8 cellular contexts compared by ENCODE assay signal in the genomic region with DNA sequence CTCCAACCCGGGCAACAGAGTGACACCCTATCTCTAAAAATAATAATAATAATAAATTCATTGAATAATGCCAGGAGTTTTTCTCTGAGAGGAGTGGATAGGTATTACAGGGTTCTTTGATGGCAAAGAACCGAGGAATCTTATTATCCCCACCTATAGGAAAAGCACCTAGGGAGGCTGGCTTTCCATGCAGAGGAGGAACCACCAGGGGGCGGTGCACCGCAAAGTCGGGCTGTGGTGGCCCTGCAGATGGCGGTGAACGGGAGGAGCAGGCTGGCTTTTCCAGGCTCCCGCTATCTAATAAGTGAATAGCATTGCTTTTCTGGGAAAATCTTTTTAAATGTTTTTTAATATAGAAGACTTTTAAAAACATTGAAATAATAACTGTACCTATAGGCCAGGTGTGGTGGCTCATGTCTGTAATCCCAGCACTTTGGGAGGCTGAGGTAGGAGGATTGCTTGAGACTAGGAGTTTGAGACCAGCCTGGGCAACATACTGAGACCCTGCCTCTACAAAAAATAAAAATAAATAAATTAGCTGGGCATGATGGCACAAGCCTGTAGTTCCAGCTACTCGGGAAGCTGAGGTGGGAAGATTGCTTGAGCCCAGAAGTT.
DNase-seq lines count a peak whose midpoint lies in the region; ATAC-seq, FAIRE-seq and TF ChIP-seq lines count a peak whose summit lies in the region.
"Had no signal": no experiment of that assay in that cellular context is flagged by ENCODE, and none has a peak within 500 bp of the region (broad histone marks: within the 10 kb centered on the region; RNA-seq: fewer than 3 reads in every experiment).

No MANE protein-coding gene starts in this region.

- no peak overlapping the region for H3K56ac ChIP-seq in mesendoderm (ENCODE audit: low read length)

- H3K36me3 ChIP-seq in GM23338 (ENCODE audit: insufficient read depth): no peaks in the 10 kb centered on the region
- H3K36me3 ChIP-seq in K562 (ENCODE audit: control insufficient read depth, insufficient read depth, low read length): no peaks in the 10 kb centered on the region
- H3K36me3 ChIP-seq in mesendoderm (ENCODE audit: control insufficient read depth, insufficient read depth, low read length): no peaks in the 10 kb centered on the region

- no peak for TF ChIP-seq EP300 in K562 (IDR thresholded peaks at IDR 0.05; ENCODE audit: low read length)

- H2AFZ ChIP-seq in GM23338 (no peak overlapping the region), K562 (ENCODE audit: low read depth, low read length) (no peak overlapping the region)

- H3K4ac ChIP-seq in mesendoderm (ENCODE audit: low read depth, low read length): no peak overlapping the region

- no peak overlapping the region for H2BK120ac ChIP-seq in mesendoderm (ENCODE audit: low read depth, low read length)

- H4K8ac ChIP-seq in mesendoderm (ENCODE audit: low read depth, low read length): no peak overlapping the region

- H3K9me1 ChIP-seq in K562 (ENCODE audit: control insufficient read depth, insufficient read depth, low read length): no peaks in the 10 kb centered on the region

- no peak overlapping the region for H2AK5ac ChIP-seq in mesendoderm (ENCODE audit: low read length)

- no peaks in the 10 kb centered on the region for H3F3A ChIP-seq in GM23338 (replicated peaks; ENCODE audit: low read depth)

- POLR2A ChIA-PET in K562 (lab: Yijun Ruan, JAX): no interaction called here

- 2% methylated on average over 8 of the region's 9 CpGs for WGBS in K562 (ENCODE audit: insufficient coverage, low coverage, missing lambda C conversion rate)
- WGBS in mesendoderm (ENCODE audit: extremely low coverage, insufficient coverage, low lambda C conversion rate): no CpG with 5 or more reads among the region's 9 CpGs

- H3K9me3 ChIP-seq in K562 (replicated peaks; ENCODE audit: control insufficient read depth, insufficient read depth, low read depth, low read length) (no peaks in the 10 kb centered on the region), T-helper 17 cell (ENCODE audit: control insufficient read depth, low read length, poor library complexity, severe bottlenecking) (no peaks in the 10 kb centered on the region)

- H3K79me2 ChIP-seq in GM23338 (replicated peaks; ENCODE audit: insufficient read depth) (no peaks in the 10 kb centered on the region), K562 (ENCODE audit: control insufficient read depth, insufficient read depth, low read length) (no peaks in the 10 kb centered on the region), mesendoderm (ENCODE audit: control insufficient read depth, insufficient read depth, low read length) (no peaks in the 10 kb centered on the region)

- H2BK15ac ChIP-seq in mesendoderm (replicated peaks; ENCODE audit: low read depth): no peak overlapping the region

- H3K9me3 Mint-ChIP-seq in GM23338: no peaks in the 10 kb centered on the region; the same call in 2 of the 3 replicates

- H3K4me3 Mint-ChIP-seq in GM23338 (no peak overlapping the region), T-helper 17 cell (no peak overlapping the region)
- H3K4me3 Mint-ChIP-seq: naive thymus-derived CD8-positive, alpha-beta T cell had no signal

- H3K18ac ChIP-seq in mesendoderm (ENCODE audit: low read length): no peak overlapping the region

- intact Hi-C loops in K562 (cut with micrococcal nuclease): loop anchor here (5.0 kb wide), 1 partner anchor 768 kb away; no protein-coding TSS in a partner anchor

- in situ Hi-C loops in K562 (cut with MboI): loop anchor here (25.0 kb wide), 1 partner anchor 1053 kb away; no protein-coding TSS in a partner anchor

- H3K4me1 ChIP-seq in GM23338 (ENCODE audit: insufficient read depth) (peaks cover 7% of the 10 kb centered on the region), K562 (replicated peaks in 1 of 2; ENCODE audit: control insufficient read depth in 2 of 2, insufficient read depth in 2 of 2, low read length in 2 of 2) (no peaks in the 10 kb centered on the region), mesendoderm (ENCODE audit: control insufficient read depth, low read depth, low read length) (peaks cover under 1% of the 10 kb centered on the region)

- DNase-seq in GM23338 (ENCODE audit: low spot score) (peak; percentile 85), NCI-H69 (lab: John Stamatoyannopoulos, UW) (peak; percentile 68), K562 (ENCODE audit: extremely low read depth in 1 of 4, low spot score in 3 of 4) (peak; percentile 26 to 39 (median 29)), mesendoderm (peak; percentile 71), T-helper 17 cell (no peak), LoVo (ENCODE audit: low spot score) (no peak)

- H3K23ac ChIP-seq in mesendoderm (ENCODE audit: low read length): no peak overlapping the region

- no peak overlapping the region for H3K4me3 ChIP-seq in GM23338
- no peak overlapping the region for H3K4me3 ChIP-seq in K562
- no peak overlapping the region for H3K4me3 ChIP-seq in mesendoderm (ENCODE audit: low read length)

- H3K4me1 Mint-ChIP-seq in GM23338: peaks cover 11% of the 10 kb centered on the region
- no peaks in the 10 kb centered on the region for H3K4me1 Mint-ChIP-seq in T-helper 17 cell
- H3K4me1 Mint-ChIP-seq: naive thymus-derived CD8-positive, alpha-beta T cell had no signal

- H3K4me2 ChIP-seq in GM23338 (no peak overlapping the region), K562 (ENCODE audit: insufficient read depth, low read length) (no peak overlapping the region), mesendoderm (ENCODE audit: low read length) (no peak overlapping the region)

- H3K36me3 Mint-ChIP-seq in GM23338 (ENCODE audit: low read depth): no peaks in the 10 kb centered on the region
- no peaks in the 10 kb centered on the region for H3K36me3 Mint-ChIP-seq in T-helper 17 cell (ENCODE audit: low read depth)
- H3K36me3 Mint-ChIP-seq: naive thymus-derived CD8-positive, alpha-beta T cell had no signal

- ATAC-seq in GM23338: peak; percentile 97
- peak; percentile 61; the same call in 2 of the 3 replicates for ATAC-seq in K562
- ATAC-seq in T-helper 17 cell: no peak
- ATAC-seq: naive thymus-derived CD8-positive, alpha-beta T cell had no signal

- H3K27ac ChIP-seq in GM23338 (ENCODE audit: low read depth) (no peak overlapping the region), K562 (ENCODE audit: extremely low read depth, low read depth, low read length) (no peak overlapping the region), mesendoderm (ENCODE audit: low read depth, low read length) (no peak overlapping the region)

- no peaks in the 10 kb centered on the region for H3K27me3 Mint-ChIP-seq in GM23338 (ENCODE audit: insufficient read depth, low read depth, poor library complexity)
- H3K27me3 Mint-ChIP-seq in T-helper 17 cell: no peaks in the 10 kb centered on the region

- no peak overlapping the region for H4K5ac ChIP-seq in mesendoderm (ENCODE audit: low read length)

- no peak for TF ChIP-seq POLR2A in K562 (conservative IDR thresholded peaks at IDR 0.05)

- no peak for FAIRE-seq in K562 (lab: Jason Lieb, UNC)

- no peak overlapping the region for H2BK5ac ChIP-seq in mesendoderm (ENCODE audit: low read length)

- CTCF ChIA-PET in K562 (lab: Yijun Ruan, JAX; ENCODE audit: low intra/inter-chr PET ratio): no interaction called here

- TF ChIP-seq RAD21 in K562 (CRISPR knock-in tag; conservative IDR thresholded peaks at IDR 0.05 in 1 of 2, IDR thresholded peaks at IDR 0.05 in 1 of 2): peak; percentile 49 to 56

- H3K79me1 ChIP-seq in mesendoderm (ENCODE audit: low read length): no peaks in the 10 kb centered on the region

- H3K27me3 ChIP-seq in GM23338 (ENCODE audit: insufficient read depth) (no peaks in the 10 kb centered on the region), K562 (ENCODE audit: control insufficient read depth in 2 of 2, insufficient read depth in 2 of 2, low read length in 2 of 2) (no peaks in the 10 kb centered on the region), mesendoderm (ENCODE audit: insufficient read depth, low read length, poor library complexity) (no peaks in the 10 kb centered on the region)

- H3K27ac Mint-ChIP-seq in GM23338 (no peak overlapping the region), T-helper 17 cell (no peak overlapping the region)
- H3K27ac Mint-ChIP-seq: naive thymus-derived CD8-positive, alpha-beta T cell had no signal

- H4K20me1 ChIP-seq in GM23338 (replicated peaks; ENCODE audit: insufficient read depth): no peaks in the 10 kb centered on the region
- H4K20me1 ChIP-seq in K562 (replicated peaks; ENCODE audit: control insufficient read depth, insufficient read depth, low read length): no peaks in the 10 kb centered on the region

- BruUV-seq in K562 (replicated peaks; lab: Mats Ljungman, UMichigan): no TSS peak

- TF ChIP-seq CTCF in GM12874 (IDR thresholded peaks at IDR 0.05; ENCODE audit: insufficient read depth, low read depth, low read length) (peak; percentile 78), GM23338 (conservative IDR thresholded peaks at IDR 0.05; ENCODE audit: low read depth in 2 of 2) (peak; percentile 89 to 90), K562 (IDR thresholded peaks at IDR 0.05 in 2 of 3, conservative IDR thresholded peaks at IDR 0.05 in 1 of 3; ENCODE audit: insufficient read depth in 2 of 3, low read depth in 1 of 3, low read length in 3 of 3) (peak; percentile 47)

- H3K9ac ChIP-seq in K562 (ENCODE audit: insufficient read depth in 1 of 2, low read depth in 2 of 2, low read length in 2 of 2) (no peak overlapping the region), mesendoderm (ENCODE audit: low read length) (no peak overlapping the region)

- H3K9me2 ChIP-seq in GM23338 (ENCODE audit: insufficient read depth): no peaks in the 10 kb centered on the region

TF ChIP-seq in GM23338, 12 proteins besides CTCF, POLR2A, EP300 and RAD21 (continues in another document):
- TF ChIP-seq EZH2phosphoT487 (IDR thresholded peaks at IDR 0.05; ENCODE audit: unreplicated experiment) (no peak), STAT1 (IDR thresholded peaks at IDR 0.05; ENCODE audit: unreplicated experiment) (no peak), JUNB (IDR thresholded peaks at IDR 0.05; ENCODE audit: unreplicated experiment) (no peak), POLR2AphosphoS5 (IDR thresholded peaks at IDR 0.05; ENCODE audit: low read depth) (no peak), EZH2 (IDR thresholded peaks at IDR 0.05; ENCODE audit: low read depth, unreplicated experiment) (no peak), ZNF331 (CRISPR knock-in tag; IDR thresholded peaks at IDR 0.05; ENCODE audit: low read depth) (no peak), NANOG (IDR thresholded peaks at IDR 0.05; ENCODE audit: borderline replicate concordance) (no peak), ZNF114 (CRISPR knock-in tag; IDR thresholded peaks at IDR 0.05) (no peak)

TF ChIP-seq in K562, 482 proteins besides CTCF, POLR2A, EP300 and RAD21:
- 0 out of 2 replicates have a peak, but pooled peaks have one; percentile 37 for TF ChIP-seq SMC3 (conservative IDR thresholded peaks at IDR 0.05; ENCODE audit: insufficient read depth, low read depth, low read length)
- no peak for TF ChIP-seq ZNF311 (CRISPR knock-in tag; IDR thresholded peaks at IDR 0.05)

Comparison
In these comparisons a context has a peak if more than half of its experiments do, and no peak if none do; other contexts are left out.
1. DNase-seq: peak in GM23338 (single experiment), NCI-H69 (single experiment), K562 (4 of 4) and mesendoderm (single experiment); none in T-helper 17 cell (0 of 3) and LoVo (single experiment).
2. Peak in every context shown above with its lines, with median percentiles within 50 percentile points of each other: CTCF ChIP-seq.